20 cellular contexts compared by ENCODE assay signal in the genomic region with DNA sequence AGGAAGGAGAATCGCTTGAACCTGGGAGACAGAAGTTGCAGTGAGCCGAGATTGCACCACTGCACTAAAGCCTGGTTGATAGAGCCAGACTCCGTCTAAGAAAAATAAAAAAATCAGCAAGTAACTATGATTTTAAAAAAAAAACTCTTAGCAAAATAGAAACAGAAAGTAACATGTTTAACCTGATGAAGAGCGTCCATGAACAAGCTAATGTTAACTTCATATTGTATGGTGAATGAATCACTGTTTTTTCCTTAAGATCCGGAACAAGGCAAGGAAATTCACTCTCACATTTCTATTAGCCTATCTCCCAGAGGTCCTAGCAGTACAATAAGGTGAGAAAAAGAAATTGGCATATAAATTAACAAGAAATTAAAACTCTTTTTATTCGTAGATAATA.
DNase-seq lines count a peak whose midpoint lies in the region; ATAC-seq and TF ChIP-seq lines count a peak whose summit lies in the region.
"Had no signal": no experiment of that assay in that cellular context is flagged by ENCODE, and none has a peak within 500 bp of the region (broad histone marks: within the 10 kb centered on the region; RNA-seq: fewer than 3 reads in every experiment).

No MANE protein-coding gene starts in this region.

- POLR2A ChIA-PET in activated CD4-positive, alpha-beta T cell treated with anti-CD3 and anti-CD28 coated beads, Interleukin-2, amount 10 ng/mL, durations not matched to agents 7 days and 5 days (lab: Charles Lee), result interaction anchor here (0.6 kb wide), 1 partner anchor 47 kb away, joined by 3 read pairs; no protein-coding TSS in a partner anchor
- POLR2A ChIA-PET in activated CD4-positive, alpha-beta T cell treated with anti-CD3 and anti-CD28 coated beads for 36 hours (lab: Charles Lee), result interaction anchor here (0.6 kb wide), 2 partner anchors 149 to 378 kb away, joined by 4 to 6 read pairs; no protein-coding TSS in a partner anchor
- POLR2A ChIA-PET in CD4-positive, alpha-beta memory T cell (lab: Charles Lee; ENCODE audit: partially characterized antibody), result interaction anchor here (0.8 kb wide), 1 partner anchor 72 kb away, joined by 3 read pairs; no protein-coding TSS in a partner anchor

- H3K27me3 ChIP-seq in CD4-positive, alpha-beta memory T cell (ENCODE audit: insufficient read depth, low read length), result no peaks in the 10 kb centered on the region
- H3K27me3 ChIP-seq in psoas muscle (ENCODE audit: insufficient read depth in 3 of 3, low read length in 2 of 3), result no peaks in the 10 kb centered on the region
- H3K27me3 ChIP-seq: BLaER1 had no signal

- H3K4me3 ChIP-seq in CD4-positive, alpha-beta memory T cell (ENCODE audit: low read length in 2 of 2), result no peak overlapping the region
- peak overlapping the region; percentile 14 for H3K4me3 ChIP-seq in psoas muscle
- H3K4me3 ChIP-seq: BLaER1, K562 had no signal

- no peak for DNase-seq in activated CD4-positive, alpha-beta T cell treated with anti-CD3 and anti-CD28 coated beads, Interleukin-2, amount 10 ng/mL, durations not matched to agents 7 days and 5 days
- no peak for DNase-seq in activated CD4-positive, alpha-beta T cell treated with anti-CD3 and anti-CD28 coated beads for 36 hours
- DNase-seq in CD4-positive, alpha-beta memory T cell, result no peak
- DNase-seq in central memory CD8-positive, alpha-beta T cell (ENCODE audit: low spot score in 2 of 2), result no peak
- DNase-seq in psoas muscle, result no peak
- DNase-seq in superior temporal gyrus (ENCODE audit: extremely low spot score), result no peak
- DNase-seq in progenitor cell of endocrine pancreas (ENCODE audit: low spot score, unreplicated experiment), result no peak
- DNase-seq: COR-L47; GF-D8; H7; MV-4-11; NCI-H1417; NCI-H2029; NCI-H2171; NCI-H446 treated with DMSO at 0.1 percent for 48 hours; NK-92 treated with Interleukin-12 subunit alpha and Interleukin-12 subunit beta, amount 100 ng/mL, for 24 hours; OCI-M1 had no signal

- H3K27me3 Mint-ChIP-seq in activated CD4-positive, alpha-beta T cell treated with anti-CD3 and anti-CD28 coated beads, Interleukin-2, amount 10 ng/mL, durations not matched to agents 7 days and 5 days, result no peaks in the 10 kb centered on the region
- no peaks in the 10 kb centered on the region for H3K27me3 Mint-ChIP-seq in activated CD4-positive, alpha-beta T cell treated with anti-CD3 and anti-CD28 coated beads for 36 hours
- H3K27me3 Mint-ChIP-seq in CD4-positive, alpha-beta memory T cell, result no peaks in the 10 kb centered on the region
- H3K27me3 Mint-ChIP-seq in central memory CD8-positive, alpha-beta T cell, result no peaks in the 10 kb centered on the region
- H3K27me3 Mint-ChIP-seq in progenitor cell of endocrine pancreas, result no peaks in the 10 kb centered on the region

- H3K9me3 Mint-ChIP-seq in activated CD4-positive, alpha-beta T cell treated with anti-CD3 and anti-CD28 coated beads, Interleukin-2, amount 10 ng/mL, durations not matched to agents 7 days and 5 days, result peaks cover 19% of the 10 kb centered on the region
- H3K9me3 Mint-ChIP-seq in activated CD4-positive, alpha-beta T cell treated with anti-CD3 and anti-CD28 coated beads for 36 hours (ENCODE audit: low read depth), result peaks cover 8% of the 10 kb centered on the region
- peaks cover 0 to 7% (median 3%) of the 10 kb centered on the region in 8 donors for H3K9me3 Mint-ChIP-seq in CD4-positive, alpha-beta memory T cell
- no peaks in the 10 kb centered on the region for H3K9me3 Mint-ChIP-seq in central memory CD8-positive, alpha-beta T cell
- H3K9me3 Mint-ChIP-seq in progenitor cell of endocrine pancreas (ENCODE audit: low read depth), result peaks cover 4% of the 10 kb centered on the region

- no peak for ATAC-seq in activated CD4-positive, alpha-beta T cell treated with anti-CD3 and anti-CD28 coated beads for 36 hours
- peak; percentile 71 for ATAC-seq in central memory CD8-positive, alpha-beta T cell (replicated peaks; ENCODE audit: extremely low read depth, poor library complexity, severe bottlenecking)
- ATAC-seq in psoas muscle (no peak), GM21723 (IDR thresholded peaks at IDR 0.05; ENCODE audit: unreplicated experiment) (no peak)
- ATAC-seq: K562 had no signal

- no peaks in the 10 kb centered on the region for H3K9me3 ChIP-seq in CD4-positive, alpha-beta memory T cell (ENCODE audit: control insufficient read depth in 1 of 2, low read length in 2 of 2)
- no peaks in the 10 kb centered on the region for H3K9me3 ChIP-seq in psoas muscle
- H3K9me3 ChIP-seq: BLaER1 had no signal

- intact Hi-C loops in activated CD4-positive, alpha-beta T cell treated with anti-CD3 and anti-CD28 coated beads for 36 hours (cut with DNase I, micrococcal nuclease), result no loop called here
- intact Hi-C loops in CD4-positive, alpha-beta memory T cell (cut with micrococcal nuclease), result no loop called here
- intact Hi-C loops in psoas muscle (cut with DNase I), result no loop called here

- H3K36me3 ChIP-seq in CD4-positive, alpha-beta memory T cell (ENCODE audit: insufficient read depth, low read length), result no peaks in the 10 kb centered on the region
- H3K36me3 ChIP-seq in psoas muscle (ENCODE audit: insufficient read depth in 1 of 2, low read depth in 1 of 2), result peaks cover 0 to 7% of the 10 kb centered on the region in 2 donors

- peaks cover 60% of the 10 kb centered on the region for H3K36me3 Mint-ChIP-seq in activated CD4-positive, alpha-beta T cell treated with anti-CD3 and anti-CD28 coated beads, Interleukin-2, amount 10 ng/mL, durations not matched to agents 7 days and 5 days (ENCODE audit: low read depth)
- peaks cover 48% of the 10 kb centered on the region for H3K36me3 Mint-ChIP-seq in activated CD4-positive, alpha-beta T cell treated with anti-CD3 and anti-CD28 coated beads for 36 hours (ENCODE audit: low read depth)
- peaks cover 43 to 52% of the 10 kb centered on the region in 2 donors for H3K36me3 Mint-ChIP-seq in CD4-positive, alpha-beta memory T cell
- H3K36me3 Mint-ChIP-seq in central memory CD8-positive, alpha-beta T cell (ENCODE audit: insufficient read depth), result peaks cover 8% of the 10 kb centered on the region
- peaks cover 26% of the 10 kb centered on the region for H3K36me3 Mint-ChIP-seq in progenitor cell of endocrine pancreas (ENCODE audit: insufficient read depth)

- CTCF ChIA-PET in activated CD4-positive, alpha-beta T cell treated with anti-CD3 and anti-CD28 coated beads, Interleukin-2, amount 10 ng/mL, durations not matched to agents 7 days and 5 days (lab: Charles Lee), result interaction anchor here (0.9 kb wide), 1 partner anchor 71 kb away, joined by 4 read pairs; no protein-coding TSS in a partner anchor
- CTCF ChIA-PET in activated CD4-positive, alpha-beta T cell treated with anti-CD3 and anti-CD28 coated beads for 36 hours (lab: Charles Lee), result interaction anchor here (0.7 to 0.8 kb wide), 2 partner anchors 68 to 735 kb away, joined by 3 to 4 read pairs; no protein-coding TSS in a partner anchor
- CTCF ChIA-PET in CD4-positive, alpha-beta memory T cell (lab: Charles Lee; ENCODE audit: partially characterized antibody), result interaction anchor here (1.2 kb wide), 1 partner anchor 70 kb away, joined by 4 read pairs; no protein-coding TSS in a partner anchor

- peaks cover 40% of the 10 kb centered on the region for H3K4me1 ChIP-seq in CD4-positive, alpha-beta memory T cell (ENCODE audit: insufficient read depth, low read length)
- peaks cover 4% of the 10 kb centered on the region for H3K4me1 ChIP-seq in psoas muscle
- H3K4me1 ChIP-seq: BLaER1 had no signal

- no peak overlapping the region for H3K4me3 Mint-ChIP-seq in activated CD4-positive, alpha-beta T cell treated with anti-CD3 and anti-CD28 coated beads, Interleukin-2, amount 10 ng/mL, durations not matched to agents 7 days and 5 days
- no peak overlapping the region for H3K4me3 Mint-ChIP-seq in activated CD4-positive, alpha-beta T cell treated with anti-CD3 and anti-CD28 coated beads for 36 hours
- H3K4me3 Mint-ChIP-seq in CD4-positive, alpha-beta memory T cell, result peak overlapping the region in 7 of 8 donors; percentile 4 to 79 (median 38)
- peak overlapping the region; percentile 63 for H3K4me3 Mint-ChIP-seq in central memory CD8-positive, alpha-beta T cell
- no peak overlapping the region for H3K4me3 Mint-ChIP-seq in progenitor cell of endocrine pancreas (ENCODE audit: low read depth)

- 80 to 90% (median 85%) methylated on average over 6 of the region's 6 CpGs for WGBS in psoas muscle, 3 donors

- no peak overlapping the region for H3K27ac ChIP-seq in CD4-positive, alpha-beta memory T cell (ENCODE audit: low read depth, low read length)
- no peak overlapping the region for H3K27ac ChIP-seq in psoas muscle
- H3K27ac ChIP-seq: BLaER1 had no signal

- H3K27ac Mint-ChIP-seq in activated CD4-positive, alpha-beta T cell treated with anti-CD3 and anti-CD28 coated beads, Interleukin-2, amount 10 ng/mL, durations not matched to agents 7 days and 5 days, result peak overlapping the region; percentile 4
- H3K27ac Mint-ChIP-seq in activated CD4-positive, alpha-beta T cell treated with anti-CD3 and anti-CD28 coated beads for 36 hours, result no peak overlapping the region
- H3K27ac Mint-ChIP-seq in CD4-positive, alpha-beta memory T cell, result peak overlapping the region in 4 of 7 donors; percentile 1 to 51 (median 16)
- peak overlapping the region; percentile 78 for H3K27ac Mint-ChIP-seq in central memory CD8-positive, alpha-beta T cell (ENCODE audit: low read depth)
- no peak overlapping the region for H3K27ac Mint-ChIP-seq in progenitor cell of endocrine pancreas

- TF ChIP-seq CTCF in psoas muscle (IDR thresholded peaks at IDR 0.05), result no peak
- no peak for TF ChIP-seq CTCF in progenitor cell of endocrine pancreas (IDR thresholded peaks at IDR 0.05; ENCODE audit: unreplicated experiment)

- H3K4me1 Mint-ChIP-seq in activated CD4-positive, alpha-beta T cell treated with anti-CD3 and anti-CD28 coated beads, Interleukin-2, amount 10 ng/mL, durations not matched to agents 7 days and 5 days, result peaks cover 26% of the 10 kb centered on the region
- H3K4me1 Mint-ChIP-seq in activated CD4-positive, alpha-beta T cell treated with anti-CD3 and anti-CD28 coated beads for 36 hours, result peaks cover 46% of the 10 kb centered on the region
- H3K4me1 Mint-ChIP-seq in CD4-positive, alpha-beta memory T cell, result peaks cover 33 to 53% (median 44%) of the 10 kb centered on the region in 4 donors
- H3K4me1 Mint-ChIP-seq in central memory CD8-positive, alpha-beta T cell, result peaks cover 56% of the 10 kb centered on the region
- peaks cover 9% of the 10 kb centered on the region for H3K4me1 Mint-ChIP-seq in progenitor cell of endocrine pancreas (ENCODE audit: low read depth)

Comparison
In these comparisons a context has a peak if more than half of its experiments do, and no peak if none do; other contexts are left out.
1. H3K27ac Mint-ChIP-seq: peak in activated CD4-positive, alpha-beta T cell treated with anti-CD3 and anti-CD28 coated beads, Interleukin-2, amount 10 ng/mL, durations not matched to agents 7 days and 5 days (single experiment), CD4-positive, alpha-beta memory T cell (4 of 7) and central memory CD8-positive, alpha-beta T cell (single experiment); none in activated CD4-positive, alpha-beta T cell treated with anti-CD3 and anti-CD28 coated beads for 36 hours (single experiment) and progenitor cell of endocrine pancreas (single experiment).
2. H3K4me3 Mint-ChIP-seq: peak in CD4-positive, alpha-beta memory T cell (7 of 8) and central memory CD8-positive, alpha-beta T cell (single experiment); none in activated CD4-positive, alpha-beta T cell treated with anti-CD3 and anti-CD28 coated beads, Interleukin-2, amount 10 ng/mL, durations not matched to agents 7 days and 5 days (single experiment), activated CD4-positive, alpha-beta T cell treated with anti-CD3 and anti-CD28 coated beads for 36 hours (single experiment) and progenitor cell of endocrine pancreas (single experiment).